In genomic region chr4:20675786-20676185, GRCh38 we compare ENCODE assay signal across 25 cellular contexts.
"Had no signal": no experiment of that assay in that cellular context is flagged by ENCODE, and none has a peak within 500 bp of the region (broad histone marks: within the 10 kb centered on the region; RNA-seq: fewer than 3 reads in every experiment).

No MANE protein-coding gene starts in this region.

- ATAC-seq: left ventricle myocardium superior; lower lobe of right lung; natural killer cell; sciatic nerve; stimulated activated effector memory CD8-positive, alpha-beta T cell treated with anti-CD3 and anti-CD28 coated beads, Interleukin-12 subunit alpha, Interleukin-12 subunit beta, amount 100 ng/mL, for 72 hours; upper lobe of right lung had no signal

- H3K36me3 ChIP-seq: lower lobe of right lung, right atrium auricular region, spleen, suprapubic skin, thoracic aorta, tibial artery, upper lobe of right lung had no signal

- H3K27ac ChIP-seq: lower lobe of right lung, parathyroid adenoma, right atrium auricular region, skin epidermis, spleen, suprapubic skin, thoracic aorta, tibial artery, upper lobe of right lung had no signal

- H3K9me3 Mint-ChIP-seq: natural killer cell; neural crest cell; stimulated activated effector memory CD8-positive, alpha-beta T cell treated with anti-CD3 and anti-CD28 coated beads, Interleukin-12 subunit alpha, Interleukin-12 subunit beta, amount 100 ng/mL, for 72 hours; stimulated activated naive CD8-positive, alpha-beta T cell treated with anti-CD3 and anti-CD28 coated beads, Interleukin-15, Interleukin-2, amounts not matched to agents 100 ng/mL and 50 ng/mL, for 24 hours had no signal

- H3K4me1 Mint-ChIP-seq: naive B cell; natural killer cell; neural crest cell; stimulated activated effector memory CD8-positive, alpha-beta T cell treated with anti-CD3 and anti-CD28 coated beads, Interleukin-12 subunit alpha, Interleukin-12 subunit beta, amount 100 ng/mL, for 72 hours had no signal

- H3K4me3 Mint-ChIP-seq: naive B cell; natural killer cell; neural crest cell; stimulated activated effector memory CD8-positive, alpha-beta T cell treated with anti-CD3 and anti-CD28 coated beads, Interleukin-12 subunit alpha, Interleukin-12 subunit beta, amount 100 ng/mL, for 72 hours; stimulated activated naive CD8-positive, alpha-beta T cell treated with anti-CD3 and anti-CD28 coated beads, Interleukin-15, Interleukin-2, amounts not matched to agents 100 ng/mL and 50 ng/mL, for 24 hours had no signal

- H3K4me3 ChIP-seq: lower lobe of right lung, right atrium auricular region, skin epidermis, spleen, suprapubic skin, thoracic aorta, tibial artery, upper lobe of right lung had no signal

- H3K9ac ChIP-seq: parathyroid adenoma had no signal

- H3K27me3 ChIP-seq: right atrium auricular region, upper lobe of right lung had no signal

- H3K9me3 ChIP-seq: lower lobe of right lung, right atrium auricular region, spleen, suprapubic skin, thoracic aorta, tibial artery, upper lobe of right lung had no signal

- FAIRE-seq: kidney, urothelium cell line had no signal

- H3K36me3 Mint-ChIP-seq: naive B cell; natural killer cell; stimulated activated effector memory CD8-positive, alpha-beta T cell treated with anti-CD3 and anti-CD28 coated beads, Interleukin-12 subunit alpha, Interleukin-12 subunit beta, amount 100 ng/mL, for 72 hours had no signal

- H3K27ac Mint-ChIP-seq: natural killer cell; stimulated activated effector memory CD8-positive, alpha-beta T cell treated with anti-CD3 and anti-CD28 coated beads, Interleukin-12 subunit alpha, Interleukin-12 subunit beta, amount 100 ng/mL, for 72 hours; stimulated activated naive CD8-positive, alpha-beta T cell treated with anti-CD3 and anti-CD28 coated beads, Interleukin-15, Interleukin-2, amounts not matched to agents 100 ng/mL and 50 ng/mL, for 24 hours had no signal

- H2AFZ ChIP-seq: parathyroid adenoma had no signal

- DNase-seq: hippocampal formation; kidney; left ventricle myocardium superior; lower lobe of right lung; mammary epithelial cell; mesenchymal stem cell; naive B cell; natural killer cell; nucleus accumbens; spleen; stimulated activated CD4-positive, alpha-beta T cell treated with anti-CD3 and anti-CD28 coated beads, Interleukin-4, amount 100 ng/mL, for 24 hours; stimulated activated naive CD4-positive, alpha-beta T cell; tibial artery; trophoblast cell; upper lobe of right lung had no signal

- H3K79me2 ChIP-seq: parathyroid adenoma had no signal

- H3K4me1 ChIP-seq: lower lobe of right lung, parathyroid adenoma, right atrium auricular region, spleen, suprapubic skin, tibial artery, upper lobe of right lung had no signal
